ENCODE assay signal across 2 cellular contexts in the genomic region with DNA sequence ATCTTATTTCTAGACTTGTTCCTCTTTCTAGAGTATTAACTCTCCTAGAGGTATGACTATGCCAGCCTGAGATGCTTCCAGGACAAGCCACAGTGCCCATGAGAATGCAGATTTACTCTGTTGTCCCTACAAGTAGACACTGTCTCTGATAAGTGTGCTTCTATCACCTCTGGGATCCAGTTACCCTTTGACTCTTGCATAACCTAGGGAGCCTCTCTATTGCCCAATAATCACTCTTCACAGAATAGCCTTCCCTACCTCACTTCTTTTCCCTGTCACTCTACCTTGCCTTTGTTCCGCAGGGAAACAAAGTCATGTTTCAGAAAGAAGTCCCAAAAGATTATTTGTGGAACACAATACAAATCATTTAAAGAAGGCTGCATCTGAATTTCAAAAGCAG.
TF ChIP-seq lines count a peak whose summit lies in the region.

No MANE protein-coding gene starts in this region.

TF ChIP-seq in IMR-90, 13 proteins besides CTCF, POLR2A, EP300 and RAD21:
- TF ChIP-seq RFX5 (IDR thresholded peaks at IDR 0.05; ENCODE audit: low read depth, low read length) (no peak), MAZ (IDR thresholded peaks at IDR 0.05; ENCODE audit: borderline replicate concordance, low read depth, low read length) (no peak), CEBPB (IDR thresholded peaks at IDR 0.05; ENCODE audit: low read depth, low read length) (peak; percentile 77)
TF ChIP-seq in IMR-90: peak in this region for 1.

TF ChIP-seq in HepG2, 621 proteins besides CTCF, POLR2A, EP300 and RAD21 (continues in another document):
- no peak for TF ChIP-seq ZNF136 (CRISPR knock-in tag; IDR thresholded peaks at IDR 0.05; ENCODE audit: low read depth)
- TF ChIP-seq ZNF816 (CRISPR knock-in tag; IDR thresholded peaks at IDR 0.05; ENCODE audit: borderline replicate concordance) = no peak
- no peak for TF ChIP-seq HOXA9 (CRISPR knock-in tag; IDR thresholded peaks at IDR 0.05; ENCODE audit: borderline replicate concordance)
- no peak for TF ChIP-seq KAT7 (CRISPR knock-in tag; IDR thresholded peaks at IDR 0.05; ENCODE audit: borderline replicate concordance)
- TF ChIP-seq GABPB1 (CRISPR knock-in tag; IDR thresholded peaks at IDR 0.05) = no peak
- TF ChIP-seq GATAD2A (CRISPR knock-in tag; IDR thresholded peaks at IDR 0.05) = 0 out of 2 replicates have a peak, but pooled peaks have one; percentile 28
- TF ChIP-seq ZNF17 (CRISPR knock-in tag; IDR thresholded peaks at IDR 0.05) = no peak
- no peak for TF ChIP-seq MTF1 (CRISPR knock-in tag; IDR thresholded peaks at IDR 0.05)
- no peak for TF ChIP-seq ZNF264 (CRISPR knock-in tag; IDR thresholded peaks at IDR 0.05)
- no peak for TF ChIP-seq PRDM4 (CRISPR knock-in tag; IDR thresholded peaks at IDR 0.05; ENCODE audit: borderline replicate concordance)
- TF ChIP-seq SMAD3 (CRISPR knock-in tag; IDR thresholded peaks at IDR 0.05) = no peak
- no peak for TF ChIP-seq MYC (CRISPR knock-in tag; IDR thresholded peaks at IDR 0.05; ENCODE audit: borderline replicate concordance)
- TF ChIP-seq ZSCAN9 (CRISPR knock-in tag; IDR thresholded peaks at IDR 0.05; ENCODE audit: borderline replicate concordance) = no peak
- no peak for TF ChIP-seq CREB3 (CRISPR knock-in tag; IDR thresholded peaks at IDR 0.05)
- no peak for TF ChIP-seq ZNF598 (CRISPR knock-in tag; IDR thresholded peaks at IDR 0.05; ENCODE audit: borderline replicate concordance)
- no peak for TF ChIP-seq ZNF281 (CRISPR knock-in tag; IDR thresholded peaks at IDR 0.05; ENCODE audit: borderline replicate concordance)
- TF ChIP-seq ZNF24 (IDR thresholded peaks at IDR 0.05) = no peak
- no peak for TF ChIP-seq ISX (CRISPR knock-in tag; conservative IDR thresholded peaks at IDR 0.05)
- TF ChIP-seq DNMT3B (CRISPR knock-in tag; conservative IDR thresholded peaks at IDR 0.05) = no peak
- TF ChIP-seq RFXANK (CRISPR knock-in tag; IDR thresholded peaks at IDR 0.05) = no peak
- TF ChIP-seq ZFP37 (CRISPR knock-in tag; IDR thresholded peaks at IDR 0.05; ENCODE audit: borderline replicate concordance) = no peak
- TF ChIP-seq SRSF4 (IDR thresholded peaks at IDR 0.05; ENCODE audit: low read depth, low read length, poor library complexity, severe bottlenecking) = no peak
- no peak for TF ChIP-seq AKAP8 (CRISPR knock-in tag; IDR thresholded peaks at IDR 0.05)
- TF ChIP-seq NR2C2 (CRISPR knock-in tag; IDR thresholded peaks at IDR 0.05; ENCODE audit: borderline replicate concordance) = peak; percentile 61
- no peak for TF ChIP-seq ZNF512B (CRISPR knock-in tag; IDR thresholded peaks at IDR 0.05; ENCODE audit: borderline replicate concordance)
- no peak for TF ChIP-seq TRAFD1 (CRISPR knock-in tag; IDR thresholded peaks at IDR 0.05; ENCODE audit: borderline replicate concordance)
- TF ChIP-seq ZBTB2 (CRISPR knock-in tag; IDR thresholded peaks at IDR 0.05; ENCODE audit: low read depth) = no peak
- TF ChIP-seq RAD51 (IDR thresholded peaks at IDR 0.05; ENCODE audit: borderline replicate concordance) = no peak
- no peak for TF ChIP-seq SMYD3 (CRISPR knock-in tag; IDR thresholded peaks at IDR 0.05)
- peak; percentile 97 for TF ChIP-seq CEBPB (IDR thresholded peaks at IDR 0.05; ENCODE audit: borderline replicate concordance, low read depth, low read length)
- TF ChIP-seq CBFB (CRISPR knock-in tag; IDR thresholded peaks at IDR 0.05) = no peak
- no peak for TF ChIP-seq ZNF275 (CRISPR knock-in tag; IDR thresholded peaks at IDR 0.05; ENCODE audit: borderline replicate concordance)
- TF ChIP-seq CENPBD1 (CRISPR knock-in tag; IDR thresholded peaks at IDR 0.05; ENCODE audit: borderline replicate concordance, low read depth) = no peak
- TF ChIP-seq HNF4A (CRISPR knock-in tag; IDR thresholded peaks at IDR 0.05) = peak; percentile 53; the same call in 1 of the 2 replicates
- no peak for TF ChIP-seq HNRNPL (IDR thresholded peaks at IDR 0.05; ENCODE audit: low read depth, low read length)
- TF ChIP-seq SNAPC4 (CRISPR knock-in tag; IDR thresholded peaks at IDR 0.05) = no peak
- no peak for TF ChIP-seq MIER3 (CRISPR knock-in tag; IDR thresholded peaks at IDR 0.05; ENCODE audit: borderline replicate concordance)
- TF ChIP-seq ZNF232 (CRISPR knock-in tag; IDR thresholded peaks at IDR 0.05; ENCODE audit: borderline replicate concordance) = no peak
- no peak for TF ChIP-seq ZNF660 (CRISPR knock-in tag; IDR thresholded peaks at IDR 0.05; ENCODE audit: borderline replicate concordance, low read depth)
